8 cellular contexts compared by ENCODE assay signal in genomic region chr1:234607091-234608025, GRCh38. TPM values are rescaled to one million over a fixed set of nuclear protein-coding genes. Genes with fewer than 3 reads are reported as not detected.
DNase-seq lines count a peak whose midpoint lies in the region; ATAC-seq and TF ChIP-seq lines count a peak whose summit lies in the region.

No MANE protein-coding gene starts in this region.

- WGBS in prostate gland, result under 1% methylated on average over 22 of the region's 22 CpGs

- H3K4me1 Mint-ChIP-seq in activated T-helper 17 cell treated with anti-CD3 and anti-CD28 coated beads, Interleukin-2, amount 50 U/mL, for 72 hours, result peaks cover 29% of the 10 kb centered on the region

- no peaks in the 10 kb centered on the region for H3K9me3 Mint-ChIP-seq in activated T-helper 17 cell treated with anti-CD3 and anti-CD28 coated beads, Interleukin-2, amount 50 U/mL, for 72 hours

- peak overlapping the region; percentile 100 for H3K27ac ChIP-seq in prostate gland

- H3K4me1 ChIP-seq in prostate gland (replicated peaks), result peaks cover 8% of the 10 kb centered on the region

- H3K4me3 ChIP-seq in prostate gland, result peak overlapping the region; percentile 81 to 85

- peak; percentile 36 to 38 for DNase-seq in stimulated activated CD4-positive, alpha-beta T cell treated with anti-CD3 and anti-CD28 coated beads, Interleukin-2, amount 100 ng/mL, for 24 hours
- no peak for DNase-seq in stimulated activated CD4-positive, alpha-beta T cell treated with anti-CD3 and anti-CD28 coated beads, Interleukin-4, amount 100 ng/mL, for 4 hours
- peak; percentile 24 to 62 for DNase-seq in NCI-H526 (lab: John Stamatoyannopoulos, UW)
- peak in 39 of 42 donors; percentile 10 to 85 (median 62) for DNase-seq in head of caudate nucleus
- no peak for DNase-seq in prostate gland (ENCODE audit: low spot score)
- DNase-seq in activated gamma-delta T cell treated with Interleukin-2 at 50 U/mL for 16 hours, result no peak

- H3K27me3 Mint-ChIP-seq in activated T-helper 17 cell treated with anti-CD3 and anti-CD28 coated beads, Interleukin-2, amount 50 U/mL, for 72 hours, result no peaks in the 10 kb centered on the region

- H3K36me3 Mint-ChIP-seq in activated T-helper 17 cell treated with anti-CD3 and anti-CD28 coated beads, Interleukin-2, amount 50 U/mL, for 72 hours (ENCODE audit: low read depth), result peaks cover 79% of the 10 kb centered on the region

- peak; percentile 13 for TF ChIP-seq POLR2A in prostate gland (IDR thresholded peaks at IDR 0.05)

- ATAC-seq in activated T-helper 17 cell treated with anti-CD3 and anti-CD28 coated beads, Interleukin-2, amount 50 U/mL, for 72 hours (replicated peaks), result no peak
- ATAC-seq in HG02840 (IDR thresholded peaks at IDR 0.05; ENCODE audit: low FRiP score, unreplicated experiment), result no peak

- intact Hi-C loops in head of caudate nucleus (cut with DNase I), result loop anchor here (2.0 kb wide), 1 partner anchor 109 kb away; no protein-coding TSS in a partner anchor
- intact Hi-C loops in prostate gland (cut with DNase I), result loop anchor here (5.0 to 10.0 kb wide), 3 partner anchors 110 to 897 kb away; partner anchors contain the start of gene B3GALNT2

- peak in 1 of 4 experiments; percentile 23 for TF ChIP-seq CTCF in prostate gland (IDR thresholded peaks at IDR 0.05)

- no peaks in the 10 kb centered on the region for H3K27me3 ChIP-seq in prostate gland (replicated peaks; ENCODE audit: insufficient read depth)

- peaks cover 0 to 9% of the 10 kb centered on the region in 2 donors for H3K36me3 ChIP-seq in prostate gland

- H3K4me3 Mint-ChIP-seq in activated T-helper 17 cell treated with anti-CD3 and anti-CD28 coated beads, Interleukin-2, amount 50 U/mL, for 72 hours, result peak overlapping the region; percentile 87

- peak overlapping the region; percentile 91 for H3K27ac Mint-ChIP-seq in activated T-helper 17 cell treated with anti-CD3 and anti-CD28 coated beads, Interleukin-2, amount 50 U/mL, for 72 hours

- no peaks in the 10 kb centered on the region for H3K9me3 ChIP-seq in prostate gland

RNA-seq across cellular contexts. Expression of gene IRF2BP2, which starts 2.6 kb away (rescaled TPM):
- 100 to 1,000 TPM in 1 of 2 donors, 10 to 100 TPM in 1; 84.5 to 134 TPM for total RNA-seq in activated T-helper 17 cell treated with anti-CD3 and anti-CD28 coated beads, Interleukin-2, amount 50 U/mL, for 72 hours
- 100 to 1,000 TPM; 111 to 124 TPM for total RNA-seq in prostate gland

Comparison
In these comparisons a context has a peak if more than half of its experiments do, and no peak if none do; other contexts are left out.
1. DNase-seq: peak in stimulated activated CD4-positive, alpha-beta T cell treated with anti-CD3 and anti-CD28 coated beads, Interleukin-2, amount 100 ng/mL, for 24 hours (2 of 2), NCI-H526 (2 of 2) and head of caudate nucleus (39 of 42); none in stimulated activated CD4-positive, alpha-beta T cell treated with anti-CD3 and anti-CD28 coated beads, Interleukin-4, amount 100 ng/mL, for 4 hours (0 of 2), prostate gland (single experiment) and activated gamma-delta T cell treated with Interleukin-2 at 50 U/mL for 16 hours (single experiment).